In genomic region chr1:29688477-29689365, GRCh38 we compare ENCODE assay signal across 9 cellular contexts.
DNase-seq lines count a peak whose midpoint lies in the region; ATAC-seq, FAIRE-seq and TF ChIP-seq lines count a peak whose summit lies in the region.
"Had no signal": no experiment of that assay in that cellular context is flagged by ENCODE, and none has a peak within 500 bp of the region (broad histone marks: within the 10 kb centered on the region; RNA-seq: fewer than 3 reads in every experiment).

No MANE protein-coding gene starts in this region.

- no peak overlapping the region for H3K4ac ChIP-seq in neuronal stem cell (ENCODE audit: low read length)

- H3K36me3 ChIP-seq in HUES48 (ENCODE audit: control insufficient read depth, insufficient read depth, low read length) = no peaks in the 10 kb centered on the region
- H3K36me3 ChIP-seq in bronchial epithelial cell (ENCODE audit: control insufficient read depth, insufficient read depth, low read length) = no peaks in the 10 kb centered on the region
- no peaks in the 10 kb centered on the region for H3K36me3 ChIP-seq in neuronal stem cell (replicated peaks in 1 of 2; ENCODE audit: control insufficient read depth in 2 of 2, insufficient read depth in 2 of 2, low read length in 2 of 2)
- no peaks in the 10 kb centered on the region for H3K36me3 ChIP-seq in HAP-1 (replicated peaks)

- no peaks in the 10 kb centered on the region for H3K79me1 ChIP-seq in neuronal stem cell (ENCODE audit: low read depth, low read length)

- H2AFZ ChIP-seq in neuronal stem cell (ENCODE audit: low read length) = peak overlapping the region; percentile 60

- H3K27ac ChIP-seq in HUES48 (ENCODE audit: low read depth, low read length) (peak overlapping the region; percentile 44), neuronal stem cell (replicated peaks; ENCODE audit: low read length) (no peak overlapping the region)

- no peak overlapping the region for H3K9ac ChIP-seq in HUES48 (ENCODE audit: low read depth, low read length)
- H3K9ac ChIP-seq in neuronal stem cell (ENCODE audit: low read depth, low read length, poor library complexity) = no peak overlapping the region

- DNase-seq in GM04503 (ENCODE audit: low read depth) (peak; percentile 24), bronchial epithelial cell (ENCODE audit: low read depth) (peak; percentile 53), neuronal stem cell (ENCODE audit: low spot score) (no peak), HAP-1 (ENCODE audit: low spot score in 2 of 2) (no peak)
- DNase-seq: left ventricle myocardium superior; stimulated activated CD4-positive, alpha-beta T cell treated with anti-CD3 and anti-CD28 coated beads, Interleukin-4, amount 100 ng/mL, for 24 hours had no signal

- no CpG with 5 or more reads among the region's 14 CpGs for WGBS in neuronal stem cell (ENCODE audit: extremely low coverage in 2 of 2, insufficient read length in 2 of 2, insufficient replicate concordance in 1 of 2), 2 donors

- H4K91ac ChIP-seq in neuronal stem cell (ENCODE audit: low read depth, low read length, poor library complexity) = no peak overlapping the region

- H2BK120ac ChIP-seq in neuronal stem cell (ENCODE audit: low read depth, low read length) = no peak overlapping the region

- no peak overlapping the region for H3K14ac ChIP-seq in neuronal stem cell (ENCODE audit: low read length)

- H3K4me3 ChIP-seq in HUES48 (ENCODE audit: low read depth, low read length) (no peak overlapping the region), bronchial epithelial cell (ENCODE audit: low read depth, low read length) (no peak overlapping the region), neuronal stem cell (ENCODE audit: low read length in 2 of 2) (no peak overlapping the region), HAP-1 (no peak overlapping the region)

- in situ Hi-C loops in HAP-1 (cut with MboI; ENCODE audit: low sequenced_read_pairs) = no loop called here

- H3K18ac ChIP-seq in neuronal stem cell (ENCODE audit: low read length) = peak overlapping the region; percentile 0

- no peaks in the 10 kb centered on the region for H3K9me3 ChIP-seq in HUES48 (ENCODE audit: control insufficient read depth, insufficient read depth, low read length)
- no peaks in the 10 kb centered on the region for H3K9me3 ChIP-seq in neuronal stem cell (replicated peaks in 1 of 2; ENCODE audit: control insufficient read depth in 2 of 2, insufficient read depth in 1 of 2, low read depth in 1 of 2, low read length in 2 of 2)
- H3K9me3 ChIP-seq in HAP-1 = no peaks in the 10 kb centered on the region

- H3K4me1 ChIP-seq in HUES48 (ENCODE audit: control insufficient read depth, insufficient read depth, low read length) = no peaks in the 10 kb centered on the region
- H3K4me1 ChIP-seq in neuronal stem cell (ENCODE audit: control insufficient read depth in 2 of 2, insufficient read depth in 1 of 2, low read depth in 1 of 2, low read length in 2 of 2) = peaks cover 3 to 6% of the 10 kb centered on the region in 2 donors
- H3K4me1 ChIP-seq in HAP-1 = no peaks in the 10 kb centered on the region

- no peak overlapping the region for H2BK5ac ChIP-seq in neuronal stem cell (ENCODE audit: low read length)

- H3K4me2 ChIP-seq in neuronal stem cell (ENCODE audit: insufficient read depth, low read length, poor library complexity, severe bottlenecking) = no peak overlapping the region

- FAIRE-seq in bronchial epithelial cell (lab: Jason Lieb, UNC) = peak; percentile 94

- no peak overlapping the region for H3K23ac ChIP-seq in neuronal stem cell (ENCODE audit: low read depth, low read length, poor library complexity)

- no peak overlapping the region for H2BK15ac ChIP-seq in neuronal stem cell (ENCODE audit: low read length)

- H3K27me3 ChIP-seq in HUES48 (ENCODE audit: control insufficient read depth, insufficient read depth, low read length) = no peaks in the 10 kb centered on the region
- H3K27me3 ChIP-seq in bronchial epithelial cell (ENCODE audit: control insufficient read depth, insufficient read depth, low read length) = peaks cover 7% of the 10 kb centered on the region
- H3K27me3 ChIP-seq in neuronal stem cell (ENCODE audit: control insufficient read depth in 3 of 3, insufficient read depth in 3 of 3, low read depth in 1 of 3, low read length in 3 of 3) = no peaks in the 10 kb centered on the region
- H3K27me3 ChIP-seq in HAP-1 (ENCODE audit: low read depth) = peaks cover 14% of the 10 kb centered on the region

- H4K8ac ChIP-seq in neuronal stem cell (ENCODE audit: low read depth, low read length) = no peak overlapping the region

- TF ChIP-seq CTCF in bronchial epithelial cell (IDR thresholded peaks at IDR 0.05; ENCODE audit: insufficient read depth, low read length, severe bottlenecking) = no peak

- H2BK12ac ChIP-seq in neuronal stem cell (ENCODE audit: low read length) = no peak overlapping the region

- ATAC-seq in HG03520 (IDR thresholded peaks at IDR 0.05; ENCODE audit: unreplicated experiment) (no peak), GM18502 (IDR thresholded peaks at IDR 0.05; ENCODE audit: poor library complexity, unreplicated experiment) (no peak)
- ATAC-seq: left ventricle myocardium superior had no signal

- peak overlapping the region; percentile 57 for H2AK5ac ChIP-seq in neuronal stem cell (ENCODE audit: low read depth, low read length)

Comparison
In these comparisons a context has a peak if more than half of its experiments do, and no peak if none do; other contexts are left out.
1. DNase-seq: peak in GM04503 (single experiment) and bronchial epithelial cell (single experiment); none in neuronal stem cell (single experiment) and HAP-1 (0 of 2).